ENCODE assay signal across 1 cellular context in genomic region chr16:66881014-66881417, GRCh38.
TF ChIP-seq lines count a peak whose summit lies in the region.

No MANE protein-coding gene starts in this region.

TF ChIP-seq in endothelial cell of umbilical vein, 7 proteins besides CTCF, POLR2A, EP300 and RAD21:
- TF ChIP-seq, protein P1, sequence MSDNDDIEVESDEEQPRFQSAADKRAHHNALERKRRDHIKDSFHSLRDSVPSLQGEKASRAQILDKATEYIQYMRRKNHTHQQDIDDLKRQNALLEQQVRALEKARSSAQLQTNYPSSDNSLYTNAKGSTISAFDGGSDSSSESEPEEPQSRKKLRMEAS (IDR thresholded peaks at IDR 0.05; ENCODE audit: insufficient read depth, insufficient read length): no peak
- TF ChIP-seq EZH2 (IDR thresholded peaks at IDR 0.05; ENCODE audit: borderline replicate concordance, low read depth, low read length, severe bottlenecking) (no peak), FOS (IDR thresholded peaks at IDR 0.05; ENCODE audit: borderline replicate concordance, insufficient read depth, low read length) (no peak), MYC (IDR thresholded peaks at IDR 0.05; ENCODE audit: low read depth, low read length) (no peak), JUN (IDR thresholded peaks at IDR 0.05; ENCODE audit: borderline replicate concordance, insufficient read depth, insufficient read length, low read depth) (no peak), GATA2 (IDR thresholded peaks at IDR 0.05; ENCODE audit: insufficient read depth, insufficient read length, low read depth, low read length) (no peak), POLR2AphosphoS5 (IDR thresholded peaks at IDR 0.05; ENCODE audit: insufficient read depth, low read depth, low read length) (no peak)
